ENCODE assay signal across 28 cellular contexts in the genomic region with DNA sequence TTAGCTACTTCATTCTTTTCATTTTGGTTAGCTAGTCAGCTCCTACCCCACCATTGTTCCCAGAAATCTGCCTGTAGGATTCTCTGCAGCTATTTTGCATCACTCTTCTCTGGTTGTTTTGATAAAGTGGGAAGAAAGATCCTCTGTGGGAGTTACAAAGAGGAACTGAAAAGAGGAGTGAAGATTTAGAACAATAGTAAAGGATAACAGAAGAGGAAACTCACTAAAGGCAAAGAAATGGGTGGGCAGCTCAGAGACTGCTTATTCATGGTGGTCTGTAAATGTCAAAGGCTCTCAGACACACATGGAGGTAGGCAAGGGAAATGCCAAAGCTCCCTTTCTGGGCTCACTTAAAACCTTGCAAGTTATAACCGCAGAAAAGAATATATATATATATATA. TPM values are rescaled to one million over a fixed set of nuclear protein-coding genes. Genes with fewer than 3 reads are reported as not detected.
A peak's percentile ranks its signal among the peaks of the same experiment; 100 is the strongest.
DNase-seq lines count a peak whose midpoint lies in the region; ATAC-seq and TF ChIP-seq lines count a peak whose summit lies in the region.
"Had no signal": no experiment of that assay in that cellular context is flagged by ENCODE, and none has a peak within 500 bp of the region (broad histone marks: within the 10 kb centered on the region; RNA-seq: fewer than 3 reads in every experiment).

No MANE protein-coding gene starts in this region.

- no peaks in the 10 kb centered on the region for H3K36me3 Mint-ChIP-seq in CD14-positive monocyte
- no peaks in the 10 kb centered on the region for H3K36me3 Mint-ChIP-seq in activated naive CD8-positive, alpha-beta T cell
- H3K36me3 Mint-ChIP-seq in natural killer cell, result no peaks in the 10 kb centered on the region
- no peaks in the 10 kb centered on the region for H3K36me3 Mint-ChIP-seq in activated T-helper 2 cell treated with anti-CD3 and anti-CD28 coated beads, Interferon-gamma antibody, Interleukin-2, Interleukin-4, amounts not matched to agents 10 μg/mL and 5 μg/mL and 100 μg/mL, durations not matched to agents 14 hours and 24 hours and 36 hours (ENCODE audit: low read depth)
- H3K36me3 Mint-ChIP-seq: activated CD8-positive, alpha-beta memory T cell treated with anti-CD3 and anti-CD28 coated beads, Interleukin-2, amount 10 ng/mL, durations not matched to agents 7 days and 5 days; activated naive CD4-positive, alpha-beta T cell treated with anti-CD3 and anti-CD28 coated beads, Interleukin-2, amount 10 ng/mL, durations not matched to agents 7 days and 5 days had no signal

- ATAC-seq in natural killer cell (no peak), HG03457 (IDR thresholded peaks at IDR 0.05; ENCODE audit: unreplicated experiment) (no peak)
- ATAC-seq: activated CD8-positive, alpha-beta memory T cell treated with anti-CD3 and anti-CD28 coated beads, Interleukin-2, amount 10 ng/mL, durations not matched to agents 7 days and 5 days; left cardiac atrium; mucosa of descending colon; PC-3 had no signal

- DNase-seq in CD14-positive monocyte (ENCODE audit: low spot score) (no peak), KBM-7 (peak; percentile 56), natural killer cell (no peak), DMS153 treated with DMSO at 0.1 percent for 48 hours (lab: John Stamatoyannopoulos, UW; ENCODE audit: unreplicated experiment) (no peak)
- no peak for DNase-seq in activated T-helper 2 cell treated with anti-CD3 and anti-CD28 coated beads, Interferon-gamma antibody, Interleukin-2, Interleukin-4, amounts not matched to agents 10 μg/mL and 5 μg/mL and 100 μg/mL, durations not matched to agents 14 hours and 24 hours and 36 hours (ENCODE audit: low spot score)
- DNase-seq: activated CD4-positive, alpha-beta T cell treated with anti-CD3 and anti-CD28 coated beads, Interleukin-2, amount 10 ng/mL, durations not matched to agents 24 days and 14 days; activated CD8-positive, alpha-beta memory T cell treated with anti-CD3 and anti-CD28 coated beads, Interleukin-2, amount 10 ng/mL, durations not matched to agents 7 days and 5 days; activated naive CD4-positive, alpha-beta T cell treated with anti-CD3 and anti-CD28 coated beads, Interleukin-2, amount 10 ng/mL, durations not matched to agents 7 days and 5 days; C1 segment of cervical spinal cord; Caco-2; DND-41; GF-D8; hippocampal formation; IMR-90; left cardiac atrium; mucosa of descending colon; NCI-H1105 treated with DMSO at 0.1 percent for 48 hours; NCI-H1930; NCI-H2171 treated with DMSO at 0.1 percent for 48 hours; NCI-H510A treated with DMSO at 0.1 percent for 48 hours; PC-3; stimulated activated CD4-positive, alpha-beta T cell treated with anti-CD3 and anti-CD28 coated beads, Interleukin-4, amount 100 ng/mL, for 24 hours; upper lobe of left lung had no signal

- peak overlapping the region in 1 of 2 donors; percentile 37 for H3K4me3 Mint-ChIP-seq in CD14-positive monocyte
- H3K4me3 Mint-ChIP-seq in activated naive CD8-positive, alpha-beta T cell, result peak overlapping the region; percentile 9
- peak overlapping the region; percentile 88 for H3K4me3 Mint-ChIP-seq in natural killer cell
- no peak overlapping the region for H3K4me3 Mint-ChIP-seq in activated T-helper 2 cell treated with anti-CD3 and anti-CD28 coated beads, Interferon-gamma antibody, Interleukin-2, Interleukin-4, amounts not matched to agents 10 μg/mL and 5 μg/mL and 100 μg/mL, durations not matched to agents 14 hours and 24 hours and 36 hours (ENCODE audit: low read depth)
- H3K4me3 Mint-ChIP-seq: activated CD4-positive, alpha-beta T cell treated with anti-CD3 and anti-CD28 coated beads, Interleukin-2, amount 10 ng/mL, durations not matched to agents 24 days and 14 days; activated CD8-positive, alpha-beta memory T cell treated with anti-CD3 and anti-CD28 coated beads, Interleukin-2, amount 10 ng/mL, durations not matched to agents 7 days and 5 days; activated naive CD4-positive, alpha-beta T cell treated with anti-CD3 and anti-CD28 coated beads, Interleukin-2, amount 10 ng/mL, durations not matched to agents 7 days and 5 days; nephron had no signal

- in situ Hi-C loops in KBM-7 (cut with MboI; ENCODE audit: low pct_unique_long_range_greater_than_20kb, low sequenced_read_pairs), result no loop called here

- H3K27me3 Mint-ChIP-seq in CD14-positive monocyte (ENCODE audit: low read depth in 3 of 3) (peaks cover 0 to 7% (median 4%) of the 10 kb centered on the region in 3 donors), natural killer cell (ENCODE audit: low read depth in 2 of 2) (no peaks in the 10 kb centered on the region)
- H3K27me3 Mint-ChIP-seq in activated naive CD8-positive, alpha-beta T cell, result no peaks in the 10 kb centered on the region
- H3K27me3 Mint-ChIP-seq in activated T-helper 2 cell treated with anti-CD3 and anti-CD28 coated beads, Interferon-gamma antibody, Interleukin-2, Interleukin-4, amounts not matched to agents 10 μg/mL and 5 μg/mL and 100 μg/mL, durations not matched to agents 14 hours and 24 hours and 36 hours (ENCODE audit: low read depth), result peaks cover 8% of the 10 kb centered on the region
- H3K27me3 Mint-ChIP-seq: activated naive CD4-positive, alpha-beta T cell treated with anti-CD3 and anti-CD28 coated beads, Interleukin-2, amount 10 ng/mL, durations not matched to agents 7 days and 5 days had no signal

- TF ChIP-seq CTCF in CD14-positive monocyte (IDR thresholded peaks at IDR 0.05) (no peak), natural killer cell (IDR thresholded peaks at IDR 0.05) (no peak)

- peaks cover 43% of the 10 kb centered on the region for H3K4me1 Mint-ChIP-seq in CD14-positive monocyte
- peaks cover 28% of the 10 kb centered on the region for H3K4me1 Mint-ChIP-seq in activated naive CD8-positive, alpha-beta T cell (ENCODE audit: low read depth)
- peaks cover 74 to 79% of the 10 kb centered on the region in 2 donors for H3K4me1 Mint-ChIP-seq in natural killer cell
- H3K4me1 Mint-ChIP-seq in activated T-helper 2 cell treated with anti-CD3 and anti-CD28 coated beads, Interferon-gamma antibody, Interleukin-2, Interleukin-4, amounts not matched to agents 10 μg/mL and 5 μg/mL and 100 μg/mL, durations not matched to agents 14 hours and 24 hours and 36 hours (ENCODE audit: low read depth), result peaks cover 30% of the 10 kb centered on the region
- H3K4me1 Mint-ChIP-seq: nephron had no signal

- peak overlapping the region in 6 of 7 donors; percentile 15 to 94 (median 47) for H3K27ac Mint-ChIP-seq in CD14-positive monocyte
- peak overlapping the region; percentile 54 for H3K27ac Mint-ChIP-seq in activated naive CD8-positive, alpha-beta T cell
- H3K27ac Mint-ChIP-seq in natural killer cell, result peak overlapping the region; percentile 78 to 90
- H3K27ac Mint-ChIP-seq in activated T-helper 2 cell treated with anti-CD3 and anti-CD28 coated beads, Interferon-gamma antibody, Interleukin-2, Interleukin-4, amounts not matched to agents 10 μg/mL and 5 μg/mL and 100 μg/mL, durations not matched to agents 14 hours and 24 hours and 36 hours, result no peak overlapping the region
- H3K27ac Mint-ChIP-seq: activated CD4-positive, alpha-beta T cell treated with anti-CD3 and anti-CD28 coated beads, Interleukin-2, amount 10 ng/mL, durations not matched to agents 24 days and 14 days; activated CD8-positive, alpha-beta memory T cell treated with anti-CD3 and anti-CD28 coated beads, Interleukin-2, amount 10 ng/mL, durations not matched to agents 7 days and 5 days; activated naive CD4-positive, alpha-beta T cell treated with anti-CD3 and anti-CD28 coated beads, Interleukin-2, amount 10 ng/mL, durations not matched to agents 7 days and 5 days; nephron had no signal

- intact Hi-C loops in CD14-positive monocyte (cut with micrococcal nuclease) (no loop called here), natural killer cell (cut with micrococcal nuclease) (no loop called here)
- intact Hi-C loops in activated T-helper 2 cell treated with anti-CD3 and anti-CD28 coated beads, Interferon-gamma antibody, Interleukin-2, Interleukin-4, amounts not matched to agents 10 μg/mL and 5 μg/mL and 100 μg/mL, durations not matched to agents 14 hours and 24 hours and 36 hours (cut with micrococcal nuclease), result no loop called here

- H3K9me3 Mint-ChIP-seq in CD14-positive monocyte (no peaks in the 10 kb centered on the region), natural killer cell (no peaks in the 10 kb centered on the region)
- no peaks in the 10 kb centered on the region for H3K9me3 Mint-ChIP-seq in activated naive CD8-positive, alpha-beta T cell (ENCODE audit: low read depth)
- no peaks in the 10 kb centered on the region for H3K9me3 Mint-ChIP-seq in activated T-helper 2 cell treated with anti-CD3 and anti-CD28 coated beads, Interferon-gamma antibody, Interleukin-2, Interleukin-4, amounts not matched to agents 10 μg/mL and 5 μg/mL and 100 μg/mL, durations not matched to agents 14 hours and 24 hours and 36 hours
- H3K9me3 Mint-ChIP-seq: activated CD4-positive, alpha-beta T cell treated with anti-CD3 and anti-CD28 coated beads, Interleukin-2, amount 10 ng/mL, durations not matched to agents 24 days and 14 days; activated naive CD4-positive, alpha-beta T cell treated with anti-CD3 and anti-CD28 coated beads, Interleukin-2, amount 10 ng/mL, durations not matched to agents 7 days and 5 days; nephron had no signal

RNA-seq across cellular contexts. Expression of a gene that starts 17.2 kb away (rescaled TPM):
- polyA plus RNA-seq in CD14-positive monocyte, result not detected
- total RNA-seq in natural killer cell, result not detected
- total RNA-seq in activated T-helper 2 cell treated with anti-CD3 and anti-CD28 coated beads, Interferon-gamma antibody, Interleukin-2, Interleukin-4, amounts not matched to agents 10 μg/mL and 5 μg/mL and 100 μg/mL, durations not matched to agents 14 hours and 24 hours and 36 hours, result not detected in 2 replicates
- total RNA-seq: activated CD4-positive, alpha-beta T cell treated with anti-CD3 and anti-CD28 coated beads, Interleukin-2, amount 10 ng/mL, durations not matched to agents 24 days and 14 days; activated CD8-positive, alpha-beta memory T cell treated with anti-CD3 and anti-CD28 coated beads, Interleukin-2, amount 10 ng/mL, durations not matched to agents 7 days and 5 days; chondrocyte; IMR-90; lung microvascular endothelial cell; PC-3 had no signal
- polyA plus RNA-seq: IMR-90 had no signal

RNA-seq across cellular contexts. Expression of a gene that starts 32.4 kb away (rescaled TPM):
- 1 to 10 TPM in 1 of 2 donors, under 1 TPM in 1; 0.65 to 2.3 TPM for polyA plus RNA-seq in CD14-positive monocyte
- total RNA-seq in natural killer cell, result 1 to 10 TPM in 1 of 3 donors, under 1 TPM in 2; 0.33 to 1.4 (median 0.39) TPM
- 0.11 TPM in 1 of 2 replicates, not detected in the other for total RNA-seq in activated T-helper 2 cell treated with anti-CD3 and anti-CD28 coated beads, Interferon-gamma antibody, Interleukin-2, Interleukin-4, amounts not matched to agents 10 μg/mL and 5 μg/mL and 100 μg/mL, durations not matched to agents 14 hours and 24 hours and 36 hours
- total RNA-seq: activated CD4-positive, alpha-beta T cell treated with anti-CD3 and anti-CD28 coated beads, Interleukin-2, amount 10 ng/mL, durations not matched to agents 24 days and 14 days; activated CD8-positive, alpha-beta memory T cell treated with anti-CD3 and anti-CD28 coated beads, Interleukin-2, amount 10 ng/mL, durations not matched to agents 7 days and 5 days; Caco-2; chondrocyte; IMR-90; PC-3 had no signal
- polyA plus RNA-seq: IMR-90 had no signal

RNA-seq across cellular contexts. Expression of a gene that starts 47.6 kb away (rescaled TPM):
- not detected for polyA plus RNA-seq in CD14-positive monocyte
- total RNA-seq in natural killer cell, result not detected
- total RNA-seq in activated T-helper 2 cell treated with anti-CD3 and anti-CD28 coated beads, Interferon-gamma antibody, Interleukin-2, Interleukin-4, amounts not matched to agents 10 μg/mL and 5 μg/mL and 100 μg/mL, durations not matched to agents 14 hours and 24 hours and 36 hours, result not detected in 2 replicates
- total RNA-seq: activated CD4-positive, alpha-beta T cell treated with anti-CD3 and anti-CD28 coated beads, Interleukin-2, amount 10 ng/mL, durations not matched to agents 24 days and 14 days; activated CD8-positive, alpha-beta memory T cell treated with anti-CD3 and anti-CD28 coated beads, Interleukin-2, amount 10 ng/mL, durations not matched to agents 7 days and 5 days; lung microvascular endothelial cell; PC-3 had no signal
